ENCODE assay signal across 13 cellular contexts in genomic region chr1:57353589-57353988, GRCh38.
"Had no signal": no experiment of that assay in that cellular context is flagged by ENCODE, and none has a peak within 500 bp of the region (broad histone marks: within the 10 kb centered on the region; RNA-seq: fewer than 3 reads in every experiment).

No MANE protein-coding gene starts in this region.

- H3K4me3 ChIP-seq: mucosa of descending colon had no signal

- ATAC-seq: activated CD4-positive, alpha-beta T cell treated with anti-CD3 and anti-CD28 coated beads for 36 hours; activated T-helper 17 cell treated with anti-CD3 and anti-CD28 coated beads, Interleukin-2, amount 50 U/mL, for 72 hours; mucosa of descending colon had no signal

- DNase-seq: activated CD4-positive, alpha-beta T cell treated with anti-CD3 and anti-CD28 coated beads for 36 hours; activated CD4-positive, alpha-beta T cell treated with anti-CD3 and anti-CD28 coated beads, Interleukin-2, amount 50 U/mL, for 48 hours; activated naive CD4-positive, alpha-beta T cell treated with Interleukin-2 at 50 U/mL for 16 hours; aorta; cerebellar nuclear complex; cortex of kidney; erythroblast; mesenchymal stem cell; mucosa of descending colon; naive B cell; stimulated activated CD8-positive, alpha-beta memory T cell treated with anti-CD3 and anti-CD28 coated beads, Interleukin-4, amount 100 ng/mL, for 48 hours; stimulated activated naive CD4-positive, alpha-beta T cell had no signal

- H3K9me3 ChIP-seq: mucosa of descending colon had no signal
